In genomic region chr20:53070224-53070623, GRCh38 we compare ENCODE assay signal across 1 cellular context.
TF ChIP-seq lines count a peak whose summit lies in the region.

No MANE protein-coding gene starts in this region.

TF ChIP-seq in liver, 16 proteins besides CTCF, POLR2A, EP300 and RAD21 (continued from another document):
- TF ChIP-seq REST (IDR thresholded peaks at IDR 0.05) (peak; percentile 59), FOXA1 (IDR thresholded peaks at IDR 0.05) (no peak), SP1 (IDR thresholded peaks at IDR 0.05) (no peak), YY1 (IDR thresholded peaks at IDR 0.05) (peak; percentile 9)
